In genomic region chr4:1852904-1853623, GRCh38 we compare ENCODE assay signal across 14 cellular contexts. TPM values are rescaled to one million over a fixed set of nuclear protein-coding genes. Genes with fewer than 3 reads are reported as not detected.
A peak's percentile ranks its signal among the peaks of the same experiment; 100 is the strongest.
DNase-seq lines count a peak whose midpoint lies in the region; ATAC-seq and TF ChIP-seq lines count a peak whose summit lies in the region.
"Had no signal": no experiment of that assay in that cellular context is flagged by ENCODE, and none has a peak within 500 bp of the region (broad histone marks: within the 10 kb centered on the region; RNA-seq: fewer than 3 reads in every experiment).

No MANE protein-coding gene starts in this region.

- H3K9ac ChIP-seq in subcutaneous abdominal adipose tissue (ENCODE audit: low read length in 5 of 5) = peak overlapping the region in 1 of 5 donors; percentile 21

- H3K27ac ChIP-seq in esophagus (ENCODE audit: low read depth in 2 of 2, low read length in 1 of 2) (peak overlapping the region; percentile 19 to 75), subcutaneous abdominal adipose tissue (ENCODE audit: low read depth, low read length) (peak overlapping the region; percentile 90), WERI-Rb-1 (no peak overlapping the region)
- H3K27ac ChIP-seq: HL-60, sigmoid colon had no signal

- TF ChIP-seq CTCF in WERI-Rb-1 (IDR thresholded peaks at IDR 0.05; ENCODE audit: low read depth, low read length) = no peak

- H3K36me3 Mint-ChIP-seq in activated T-cell treated with anti-CD3 and anti-CD28 coated beads, Interleukin-2, amount 50 U/mL, for 24 hours (ENCODE audit: low read depth) = peaks cover 48% of the 10 kb centered on the region
- no peaks in the 10 kb centered on the region for H3K36me3 Mint-ChIP-seq in T-helper 17 cell (ENCODE audit: low read depth)

- no peak overlapping the region for H3K4me3 ChIP-seq in esophagus (ENCODE audit: low read depth in 1 of 2, low read length in 2 of 2)
- no peak overlapping the region for H3K4me3 ChIP-seq in subcutaneous abdominal adipose tissue (ENCODE audit: low read depth in 1 of 5, low read length in 5 of 5)
- no peak overlapping the region for H3K4me3 ChIP-seq in WERI-Rb-1 (ENCODE audit: low read depth, low read length)
- H3K4me3 ChIP-seq: sigmoid colon had no signal

- DNase-seq in activated T-cell treated with anti-CD3 and anti-CD28 coated beads, Interleukin-2, amount 50 U/mL, for 24 hours = no peak
- no peak for DNase-seq in activated T-cell treated with anti-CD3 and anti-CD28 coated beads, Interleukin-2, amount 50 U/mL, for 48 hours
- DNase-seq in T-helper 17 cell (no peak), WERI-Rb-1 (no peak), ecto neural progenitor cell (ENCODE audit: low spot score) (no peak)
- DNase-seq: H9, head of caudate nucleus, NCI-H1930, NCI-H82, sigmoid colon had no signal

- peak overlapping the region; percentile 84 for H3K4me3 Mint-ChIP-seq in activated T-cell treated with anti-CD3 and anti-CD28 coated beads, Interleukin-2, amount 50 U/mL, for 24 hours
- H3K4me3 Mint-ChIP-seq in T-helper 17 cell = no peak overlapping the region

- ATAC-seq in T-helper 17 cell (no peak), GM19397 (IDR thresholded peaks at IDR 0.05; ENCODE audit: unreplicated experiment) (no peak)

- no peaks in the 10 kb centered on the region for H3K9me3 ChIP-seq in T-helper 17 cell (ENCODE audit: control insufficient read depth, low read length, poor library complexity, severe bottlenecking)
- no peaks in the 10 kb centered on the region for H3K9me3 ChIP-seq in esophagus (ENCODE audit: control insufficient read depth in 2 of 2, insufficient read depth in 1 of 2, low read depth in 1 of 2, low read length in 1 of 2)
- H3K9me3 ChIP-seq in subcutaneous abdominal adipose tissue (ENCODE audit: control insufficient read depth in 5 of 5, low read length in 5 of 5) = no peaks in the 10 kb centered on the region
- no peaks in the 10 kb centered on the region for H3K9me3 ChIP-seq in WERI-Rb-1 (ENCODE audit: severe bottlenecking)
- H3K9me3 ChIP-seq: sigmoid colon had no signal

- peaks cover 0 to 4% of the 10 kb centered on the region in 2 donors for H3K36me3 ChIP-seq in esophagus (ENCODE audit: control insufficient read depth in 2 of 2, insufficient read depth in 2 of 2, low read length in 1 of 2)
- H3K36me3 ChIP-seq in subcutaneous abdominal adipose tissue (ENCODE audit: control insufficient read depth in 5 of 5, insufficient read depth in 5 of 5, low read length in 5 of 5) = peaks cover 0 to 2% (median 0%) of the 10 kb centered on the region in 5 donors
- peaks cover 31% of the 10 kb centered on the region for H3K36me3 ChIP-seq in WERI-Rb-1

- H3K27me3 Mint-ChIP-seq in activated T-cell treated with anti-CD3 and anti-CD28 coated beads, Interleukin-2, amount 50 U/mL, for 24 hours = no peaks in the 10 kb centered on the region
- no peaks in the 10 kb centered on the region for H3K27me3 Mint-ChIP-seq in T-helper 17 cell

- WGBS in esophagus, 2 donors = 64 to 75% methylated on average over 9 of the region's 9 CpGs

- H3K4me1 ChIP-seq in esophagus (ENCODE audit: control insufficient read depth in 2 of 2, insufficient read depth in 2 of 2, low read length in 1 of 2) (peaks cover 15 to 24% of the 10 kb centered on the region in 2 donors), subcutaneous abdominal adipose tissue (ENCODE audit: control insufficient read depth in 5 of 5, insufficient read depth in 5 of 5, low read length in 5 of 5) (peaks cover 9 to 76% (median 57%) of the 10 kb centered on the region in 5 donors)

- peak overlapping the region; percentile 14 for H3K27ac Mint-ChIP-seq in activated T-cell treated with anti-CD3 and anti-CD28 coated beads, Interleukin-2, amount 50 U/mL, for 24 hours
- peak overlapping the region; percentile 91 for H3K27ac Mint-ChIP-seq in T-helper 17 cell
- H3K27ac Mint-ChIP-seq: H9 had no signal

- no peaks in the 10 kb centered on the region for H3K9me3 Mint-ChIP-seq in activated T-cell treated with anti-CD3 and anti-CD28 coated beads, Interleukin-2, amount 50 U/mL, for 24 hours
- H3K9me3 Mint-ChIP-seq: H9 had no signal

- H3K27me3 ChIP-seq in esophagus (ENCODE audit: control insufficient read depth in 1 of 2, insufficient read depth in 2 of 2, low read length in 2 of 2) (no peaks in the 10 kb centered on the region), subcutaneous abdominal adipose tissue (ENCODE audit: control insufficient read depth in 5 of 5, insufficient read depth in 4 of 5, low read length in 5 of 5) (no peaks in the 10 kb centered on the region), WERI-Rb-1 (ENCODE audit: insufficient read depth, low read depth, severe bottlenecking) (no peaks in the 10 kb centered on the region)
- H3K27me3 ChIP-seq: sigmoid colon had no signal

- H3K4me1 Mint-ChIP-seq in activated T-cell treated with anti-CD3 and anti-CD28 coated beads, Interleukin-2, amount 50 U/mL, for 24 hours (ENCODE audit: low read depth) = peaks cover 50% of the 10 kb centered on the region
- H3K4me1 Mint-ChIP-seq in T-helper 17 cell = peaks cover 27% of the 10 kb centered on the region

RNA-seq across cellular contexts. Expression of gene LETM1, which starts 2.9 kb away (rescaled TPM):
- total RNA-seq in T-helper 17 cell = 10 to 100 TPM; 34.4 to 41.4 TPM
- polyA plus RNA-seq in esophagus = 10 to 100 TPM; 25.7 to 30.7 TPM

RNA-seq across cellular contexts. Expression of gene NSD2, which starts 18.1 kb away (rescaled TPM):
- 10 to 100 TPM; 55.0 to 62.2 TPM for total RNA-seq in T-helper 17 cell
- 10 to 100 TPM; 11.9 to 14.1 TPM for polyA plus RNA-seq in esophagus

RNA-seq across cellular contexts. Expression of gene FGFR3, which starts 60.0 kb away (rescaled TPM):
- under 1 TPM in 1 of 2 donors, not detected in 1; 0.12 TPM for total RNA-seq in T-helper 17 cell
- 100 to 1,000 TPM in 1 of 2 donors, 10 to 100 TPM in 1; 97.6 to 121 TPM for polyA plus RNA-seq in esophagus
